Comparison of ENCODE assay signal across 26 cellular contexts in the genomic region with DNA sequence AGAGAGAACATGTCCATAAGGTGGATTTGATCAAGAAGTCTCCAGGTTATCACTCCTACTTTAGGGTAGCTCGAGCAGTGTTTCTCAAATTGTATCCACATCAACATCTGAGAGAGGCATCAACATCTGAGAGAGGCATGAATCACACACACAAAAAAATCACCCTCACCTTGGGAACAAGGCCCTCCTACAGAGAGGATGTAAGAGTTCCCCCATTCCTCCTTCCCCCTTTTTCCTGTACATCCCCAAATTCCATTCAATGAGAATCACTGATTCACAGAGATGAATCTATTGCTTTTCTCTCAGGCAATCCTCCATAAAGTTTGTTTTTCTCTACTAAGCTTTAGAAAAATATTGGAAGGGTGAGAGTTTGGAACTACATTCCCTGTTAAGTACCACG.
"Had no signal": no experiment of that assay in that cellular context is flagged by ENCODE, and none has a peak within 500 bp of the region (broad histone marks: within the 10 kb centered on the region; RNA-seq: fewer than 3 reads in every experiment).

No MANE protein-coding gene starts in this region.

- H3K4me3 ChIP-seq: ascending aorta, colonic mucosa had no signal

- H3K27ac ChIP-seq: ascending aorta, brain microvascular endothelial cell, colonic mucosa, VCaP had no signal

- H3K9me3 Mint-ChIP-seq: activated naive CD8-positive, alpha-beta T cell treated with anti-CD3 and anti-CD28 coated beads, Interleukin-2, amount 10 ng/mL, durations not matched to agents 7 days and 5 days had no signal

- H3K27ac Mint-ChIP-seq: activated CD4-positive, alpha-beta memory T cell treated with anti-CD3 and anti-CD28 coated beads, Interleukin-2, amount 10 ng/mL, durations not matched to agents 7 days and 5 days; activated CD4-positive, alpha-beta T cell treated with anti-CD3 and anti-CD28 coated beads, Interleukin-2, amount 10 ng/mL, durations not matched to agents 7 days and 5 days; activated naive CD4-positive, alpha-beta T cell treated with anti-CD3 and anti-CD28 coated beads, Interleukin-2, amount 10 ng/mL, durations not matched to agents 7 days and 5 days; activated naive CD4-positive, alpha-beta T cell treated with anti-CD3 and anti-CD28 coated beads, Interleukin-2, amount 50 U/mL, for 72 hours; activated naive CD8-positive, alpha-beta T cell treated with anti-CD3 and anti-CD28 coated beads, Interleukin-2, amount 10 ng/mL, durations not matched to agents 7 days and 5 days; activated T-cell treated with anti-CD3 and anti-CD28 coated beads, Interleukin-2, amount 50 U/mL, for 24 hours; activated T-cell treated with anti-CD3 and anti-CD28 coated beads, Interleukin-2, amount 50 U/mL, for 72 hours; WTC11 had no signal

- ATAC-seq: activated naive CD4-positive, alpha-beta T cell treated with anti-CD3 and anti-CD28 coated beads, Interleukin-2, amount 50 U/mL, for 72 hours; activated T-cell treated with anti-CD3 and anti-CD28 coated beads, Interleukin-2, amount 50 U/mL, for 72 hours; esophagus mucosa; WTC11 had no signal

- H3K36me3 ChIP-seq: ascending aorta, brain microvascular endothelial cell, colonic mucosa had no signal

- DNase-seq: activated CD4-positive, alpha-beta memory T cell treated with anti-CD3 and anti-CD28 coated beads, Interleukin-2, amount 10 ng/mL, durations not matched to agents 7 days and 5 days; activated CD4-positive, alpha-beta T cell treated with anti-CD3 and anti-CD28 coated beads for 1 hour; activated CD4-positive, alpha-beta T cell treated with anti-CD3 and anti-CD28 coated beads for 4 hours; activated CD4-positive, alpha-beta T cell treated with anti-CD3 and anti-CD28 coated beads, Interleukin-2, amount 10 ng/mL, durations not matched to agents 7 days and 5 days; activated CD4-positive, alpha-beta T cell treated with anti-CD3 and anti-CD28 coated beads, Interleukin-2, amount 50 U/mL, for 4 hours; activated CD8-positive, alpha-beta memory T cell treated with anti-CD3 and anti-CD28 coated beads, Interleukin-2, amount 50 U/mL, for 48 hours; activated gamma-delta T cell; activated naive CD4-positive, alpha-beta T cell; activated naive CD4-positive, alpha-beta T cell treated with anti-CD3 and anti-CD28 coated beads, Interleukin-2, amount 10 ng/mL, durations not matched to agents 7 days and 5 days; activated naive CD8-positive, alpha-beta T cell treated with anti-CD3 and anti-CD28 coated beads, Interleukin-2, amount 10 ng/mL, durations not matched to agents 7 days and 5 days; activated T-cell treated with anti-CD3 and anti-CD28 coated beads for 4 hours; activated T-cell treated with anti-CD3 and anti-CD28 coated beads, Interleukin-2, amount 50 U/mL, for 24 hours; activated T-cell treated with anti-CD3 and anti-CD28 coated beads, Interleukin-2, amount 50 U/mL, for 72 hours; brain microvascular endothelial cell; caudate nucleus; colonic mucosa; effector CD8-positive, alpha-beta T cell; foreskin fibroblast; head of caudate nucleus; T-helper 1 cell; T-helper 2 cell had no signal

- H3K27me3 Mint-ChIP-seq: activated CD4-positive, alpha-beta memory T cell treated with anti-CD3 and anti-CD28 coated beads, Interleukin-2, amount 10 ng/mL, durations not matched to agents 7 days and 5 days; activated CD4-positive, alpha-beta T cell treated with anti-CD3 and anti-CD28 coated beads, Interleukin-2, amount 10 ng/mL, durations not matched to agents 7 days and 5 days; activated naive CD4-positive, alpha-beta T cell treated with anti-CD3 and anti-CD28 coated beads, Interleukin-2, amount 10 ng/mL, durations not matched to agents 7 days and 5 days; activated naive CD8-positive, alpha-beta T cell treated with anti-CD3 and anti-CD28 coated beads, Interleukin-2, amount 10 ng/mL, durations not matched to agents 7 days and 5 days; activated T-cell treated with anti-CD3 and anti-CD28 coated beads, Interleukin-2, amount 50 U/mL, for 24 hours had no signal

- H3K9me3 ChIP-seq: ascending aorta, colonic mucosa had no signal

- H3K36me3 Mint-ChIP-seq: activated naive CD4-positive, alpha-beta T cell treated with anti-CD3 and anti-CD28 coated beads, Interleukin-2, amount 10 ng/mL, durations not matched to agents 7 days and 5 days; activated naive CD4-positive, alpha-beta T cell treated with anti-CD3 and anti-CD28 coated beads, Interleukin-2, amount 50 U/mL, for 72 hours; activated naive CD8-positive, alpha-beta T cell treated with anti-CD3 and anti-CD28 coated beads, Interleukin-2, amount 10 ng/mL, durations not matched to agents 7 days and 5 days; WTC11 had no signal

- H3K27me3 ChIP-seq: ascending aorta, brain microvascular endothelial cell, colonic mucosa had no signal

- H3K4me3 Mint-ChIP-seq: activated CD4-positive, alpha-beta memory T cell treated with anti-CD3 and anti-CD28 coated beads, Interleukin-2, amount 10 ng/mL, durations not matched to agents 7 days and 5 days; activated CD4-positive, alpha-beta T cell treated with anti-CD3 and anti-CD28 coated beads, Interleukin-2, amount 10 ng/mL, durations not matched to agents 7 days and 5 days; activated naive CD4-positive, alpha-beta T cell treated with anti-CD3 and anti-CD28 coated beads, Interleukin-2, amount 10 ng/mL, durations not matched to agents 7 days and 5 days; activated naive CD8-positive, alpha-beta T cell treated with anti-CD3 and anti-CD28 coated beads, Interleukin-2, amount 10 ng/mL, durations not matched to agents 7 days and 5 days; activated T-cell treated with anti-CD3 and anti-CD28 coated beads, Interleukin-2, amount 50 U/mL, for 24 hours; activated T-cell treated with anti-CD3 and anti-CD28 coated beads, Interleukin-2, amount 50 U/mL, for 72 hours; WTC11 had no signal

- H3K4me1 ChIP-seq: ascending aorta, colonic mucosa had no signal

- H3K4me1 Mint-ChIP-seq: activated CD4-positive, alpha-beta memory T cell treated with anti-CD3 and anti-CD28 coated beads, Interleukin-2, amount 10 ng/mL, durations not matched to agents 7 days and 5 days; activated CD4-positive, alpha-beta T cell treated with anti-CD3 and anti-CD28 coated beads, Interleukin-2, amount 10 ng/mL, durations not matched to agents 7 days and 5 days; activated naive CD4-positive, alpha-beta T cell treated with anti-CD3 and anti-CD28 coated beads, Interleukin-2, amount 10 ng/mL, durations not matched to agents 7 days and 5 days; activated naive CD8-positive, alpha-beta T cell treated with anti-CD3 and anti-CD28 coated beads, Interleukin-2, amount 10 ng/mL, durations not matched to agents 7 days and 5 days had no signal
